Comparison of ENCODE assay signal across 8 cellular contexts in the genomic region with DNA sequence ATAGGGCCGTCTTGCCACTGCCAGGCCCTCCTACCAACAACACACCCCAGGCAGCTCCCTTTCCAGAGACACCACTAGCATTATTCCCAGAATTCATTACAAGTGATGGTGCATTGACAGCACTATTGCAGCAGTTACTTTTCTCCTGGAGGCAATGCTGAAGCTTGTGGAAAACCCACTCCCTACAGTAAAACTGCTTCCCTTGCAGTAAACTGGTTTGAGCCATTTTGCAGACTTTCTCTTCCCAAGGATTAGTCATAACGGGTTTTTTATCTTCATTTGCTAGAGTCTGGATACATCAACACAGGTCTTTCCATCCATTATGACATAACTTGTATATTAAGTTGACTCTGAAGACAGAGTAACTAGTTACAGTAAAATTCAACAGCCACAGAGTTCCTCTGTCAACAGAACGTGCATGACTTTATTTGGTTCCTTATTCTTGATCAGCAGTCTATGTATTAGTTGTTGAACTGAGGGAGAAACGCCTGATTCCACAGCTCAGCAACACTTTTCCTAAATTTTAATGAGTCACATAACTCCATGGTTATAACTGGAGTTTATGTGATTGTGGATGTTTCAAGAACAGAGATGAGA. TPM values are rescaled to one million over a fixed set of nuclear protein-coding genes. Genes with fewer than 3 reads are reported as not detected.
A peak's percentile ranks its signal among the peaks of the same experiment; 100 is the strongest.
DNase-seq lines count a peak whose midpoint lies in the region; FAIRE-seq and TF ChIP-seq lines count a peak whose summit lies in the region.

No MANE protein-coding gene starts in this region.

- no peak overlapping the region for H4K5ac ChIP-seq in H1 (ENCODE audit: insufficient read length, low read depth, low read length)

- H3K9me3 ChIP-seq in BLaER1: no peaks in the 10 kb centered on the region
- H3K9me3 ChIP-seq in H1 (ENCODE audit: insufficient read depth in 2 of 2, low read depth in 1 of 2, low read length in 1 of 2): no peaks in the 10 kb centered on the region
- H3K9me3 ChIP-seq in neural cell (ENCODE audit: low read length): no peaks in the 10 kb centered on the region
- H3K9me3 ChIP-seq in OCI-LY7 (ENCODE audit: low read length): no peaks in the 10 kb centered on the region
- H3K9me3 ChIP-seq in MM.1S (replicated peaks; ENCODE audit: insufficient read depth, low read length): no peaks in the 10 kb centered on the region

- H3K4me1 ChIP-seq in BLaER1: peaks cover 41% of the 10 kb centered on the region
- H3K4me1 ChIP-seq in H1 (replicated peaks in 1 of 4; ENCODE audit: control insufficient read depth in 3 of 4, insufficient read depth in 4 of 4, low read length in 3 of 4): peaks cover 0 to 10% (median 4%) of the 10 kb centered on the region in 4 experiments; a peak in 4 of 7 replicates
- no peaks in the 10 kb centered on the region for H3K4me1 ChIP-seq in OCI-LY7 (ENCODE audit: insufficient read depth, low read length, poor library complexity, severe bottlenecking)
- peaks cover 11% of the 10 kb centered on the region; the same call in 1 of the 2 replicates for H3K4me1 ChIP-seq in MM.1S (ENCODE audit: low read length)

- peaks cover 7% of the 10 kb centered on the region for H3K23me2 ChIP-seq in H1 (ENCODE audit: low read depth, low read length)

- H4K20me1 ChIP-seq in BLaER1: peaks cover 63% of the 10 kb centered on the region
- peaks cover 10 to 11% of the 10 kb centered on the region in 2 experiments for H4K20me1 ChIP-seq in H1 (replicated peaks in 1 of 2; ENCODE audit: control insufficient read depth in 1 of 2, insufficient read depth in 2 of 2, low read length in 2 of 2)
- peaks cover 8% of the 10 kb centered on the region for H4K20me1 ChIP-seq in neural cell (ENCODE audit: insufficient read depth)
- H4K20me1 ChIP-seq in OCI-LY7 (ENCODE audit: insufficient read depth, low read length): no peaks in the 10 kb centered on the region
- no peaks in the 10 kb centered on the region for H4K20me1 ChIP-seq in MM.1S (ENCODE audit: insufficient read depth, low read length)

- no TSS peak for BruUV-seq in OCI-LY7 (replicated peaks; lab: Mats Ljungman, UMichigan)

- POLR2A ChIA-PET in H1 (lab: Charles Lee; ENCODE audit: partially characterized antibody) (interaction anchor here (1.1 to 1.4 kb wide), 3 partner anchors 10 to 337 kb away, joined by 3 read pairs; no protein-coding TSS in a partner anchor), OCI-LY7 (lab: Charles Lee) (no interaction called here)

- H3K9me2 ChIP-seq in neural cell (ENCODE audit: insufficient read depth, low read length): no peaks in the 10 kb centered on the region
- no peaks in the 10 kb centered on the region for H3K9me2 ChIP-seq in OCI-LY7 (ENCODE audit: insufficient read depth, low read length)
- no peaks in the 10 kb centered on the region for H3K9me2 ChIP-seq in MM.1S (replicated peaks; ENCODE audit: insufficient read depth, low read length)

- H2BK20ac ChIP-seq in H1 (ENCODE audit: low read length): no peak overlapping the region

- no peak for TF ChIP-seq POLR2A in H1 (IDR thresholded peaks at IDR 0.05; ENCODE audit: control extremely low read depth in 1 of 2, low read depth in 2 of 2, low read length in 2 of 2)

- no peak overlapping the region for H3K56ac ChIP-seq in H1 (replicated peaks; ENCODE audit: insufficient read length, low read depth, low read length)

- no peak overlapping the region for H3K23ac ChIP-seq in H1 (ENCODE audit: insufficient read length)

- H3K36me3 ChIP-seq in BLaER1 (peaks cover 7% of the 10 kb centered on the region), H1 (ENCODE audit: control insufficient read depth in 2 of 4, insufficient read depth in 4 of 4, low read length in 3 of 4) (peaks cover 0 to 11% (median 0%) of the 10 kb centered on the region in 4 experiments; a peak in 1 of 8 replicates), neural cell (ENCODE audit: insufficient read depth, low read length) (no peaks in the 10 kb centered on the region), OCI-LY7 (ENCODE audit: insufficient read depth, low read length) (no peaks in the 10 kb centered on the region), MM.1S (replicated peaks; ENCODE audit: insufficient read depth, low read length) (no peaks in the 10 kb centered on the region)

- intact Hi-C loops in OCI-LY7 (cut with micrococcal nuclease; ENCODE audit: unreplicated experiment): no loop called here

- TF ChIP-seq RAD21 in H1 (IDR thresholded peaks at IDR 0.05 in 1 of 2, conservative IDR thresholded peaks at IDR 0.05 in 1 of 2; ENCODE audit: low read depth in 2 of 2, low read length in 2 of 2) (no peak), neural cell (conservative IDR thresholded peaks at IDR 0.05) (no peak)

- no peaks in the 10 kb centered on the region for H3K27me3 ChIP-seq in BLaER1
- no peaks in the 10 kb centered on the region for H3K27me3 ChIP-seq in H1 (replicated peaks in 1 of 4; ENCODE audit: control insufficient read depth in 3 of 4, extremely low read depth in 1 of 4, insufficient read depth in 3 of 4, low read length in 3 of 4)
- H3K27me3 ChIP-seq in neural cell (ENCODE audit: insufficient read depth, low read depth, low read length): no peaks in the 10 kb centered on the region
- H3K27me3 ChIP-seq in MM.1S (replicated peaks; ENCODE audit: insufficient read depth, low read length): no peaks in the 10 kb centered on the region

- no peak overlapping the region for H3K4ac ChIP-seq in H1 (replicated peaks; ENCODE audit: insufficient read length, low read depth, low read length)

- H2AFZ ChIP-seq in H1 (ENCODE audit: low read length) (no peak overlapping the region), neural cell (ENCODE audit: low read depth, low read length) (no peak overlapping the region), OCI-LY7 (ENCODE audit: low read length) (no peak overlapping the region), MM.1S (ENCODE audit: low read length) (no peak overlapping the region)

- H3F3A ChIP-seq in neural cell (ENCODE audit: insufficient read depth, low read length, poor library complexity, severe bottlenecking) (no peaks in the 10 kb centered on the region), MM.1S (ENCODE audit: insufficient read depth, low read length) (peaks cover 14% of the 10 kb centered on the region; the same call in 1 of the 2 replicates)

- no peak overlapping the region for H2BK5ac ChIP-seq in H1 (ENCODE audit: low read depth, low read length)

- H3K79me2 ChIP-seq in H1 (ENCODE audit: control insufficient read depth in 1 of 2, insufficient read depth in 2 of 2, low read length in 2 of 2) (peaks cover 19 to 65% of the 10 kb centered on the region in 2 experiments; a peak in 3 of 4 replicates), neural cell (replicated peaks; ENCODE audit: insufficient read depth, low read length) (peaks cover 67% of the 10 kb centered on the region), OCI-LY7 (ENCODE audit: insufficient read depth, low read depth, low read length) (no peaks in the 10 kb centered on the region), MM.1S (ENCODE audit: low read length) (peaks cover 26% of the 10 kb centered on the region)

- no peak for FAIRE-seq in H1 (lab: Jason Lieb, UNC)

- no peak for TF ChIP-seq EP300 in H1 (IDR thresholded peaks at IDR 0.05; ENCODE audit: borderline replicate concordance in 1 of 2, low read depth in 2 of 2, low read length in 2 of 2)
- TF ChIP-seq EP300 in neural cell (conservative IDR thresholded peaks at IDR 0.05; ENCODE audit: poor library complexity, severe bottlenecking): no peak

- H3K9ac ChIP-seq in BLaER1: peak overlapping the region; percentile 94
- no peak overlapping the region for H3K9ac ChIP-seq in H1 (replicated peaks in 1 of 4; ENCODE audit: extremely low read depth in 1 of 4, low read depth in 3 of 4, low read length in 3 of 4)
- H3K9ac ChIP-seq in neural cell (ENCODE audit: low read length): peak overlapping the region; percentile 4
- H3K9ac ChIP-seq in MM.1S (ENCODE audit: low read length): no peak overlapping the region

- H2BK12ac ChIP-seq in H1 (ENCODE audit: low read depth, low read length): no peak overlapping the region

- H3K27ac ChIP-seq in BLaER1 (no peak overlapping the region), H1 (ENCODE audit: low read depth, low read length) (no peak overlapping the region), neural cell (ENCODE audit: low read length) (no peak overlapping the region), OCI-LY7 (ENCODE audit: low read depth, low read length, poor library complexity, severe bottlenecking) (no peak overlapping the region), MM.1S (ENCODE audit: low read length) (no peak overlapping the region)

- CTCF ChIA-PET in H1 (lab: Charles Lee; ENCODE audit: partially characterized antibody): interaction anchor here (0.7 to 0.8 kb wide), 3 partner anchors 18 to 1423 kb away, joined by 3 to 4 read pairs (median 3); no protein-coding TSS in a partner anchor
- CTCF ChIA-PET in OCI-LY7 (lab: Charles Lee; ENCODE audit: unreplicated experiment): no interaction called here

- H2BK15ac ChIP-seq in H1 (ENCODE audit: low read length): no peak overlapping the region

- H4K8ac ChIP-seq in H1 (ENCODE audit: extremely low read depth, insufficient read depth, low read length): no peak overlapping the region

- DNase-seq in NAMALWA (ENCODE audit: low spot score) (peak; percentile 7), H1 (ENCODE audit: low read depth in 1 of 2, low spot score in 2 of 2) (no peak), OCI-LY7 (ENCODE audit: low spot score) (no peak), MM.1S (no peak), T1000 (lab: John Stamatoyannopoulos, UW) (no peak), dedifferentiated amniotic fluid mesenchymal stem cell (ENCODE audit: extremely low spot score) (no peak)

- TF ChIP-seq CTCF in H1 (IDR thresholded peaks at IDR 0.05; ENCODE audit: control extremely low read depth in 1 of 3, insufficient read depth in 1 of 3, low read depth in 1 of 3, low read length in 3 of 3) (no peak), neural cell (IDR thresholded peaks at IDR 0.05; ENCODE audit: poor library complexity, severe bottlenecking) (no peak), OCI-LY7 (conservative IDR thresholded peaks at IDR 0.05; ENCODE audit: low read length) (no peak), MM.1S (IDR thresholded peaks at IDR 0.05; ENCODE audit: low read length) (no peak)

- H3K4me3 ChIP-seq in BLaER1 (peak overlapping the region; percentile 94), H1 (ENCODE audit: extremely low read depth in 1 of 4, insufficient read depth in 2 of 4, low read depth in 3 of 4, low read length in 4 of 4) (peak overlapping the region; percentile 6 to 94 (median 56); a peak in 5 of 8 replicates), neural cell (ENCODE audit: low read length) (peak overlapping the region; percentile 79), OCI-LY7 (ENCODE audit: low read depth, low read length, poor library complexity, severe bottlenecking) (no peak overlapping the region), MM.1S (ENCODE audit: low read length) (no peak overlapping the region)

- no peak overlapping the region for H2BK120ac ChIP-seq in H1 (replicated peaks; ENCODE audit: low read depth, low read length)

- WGBS in H1 (ENCODE audit: extremely low coverage in 1 of 2, insufficient coverage in 1 of 2, insufficient read length in 1 of 2, insufficient replicate concordance in 2 of 2, low coverage in 1 of 2, low lambda C conversion rate in 2 of 2, missing lambda C conversion rate in 1 of 2), 2 experiments: 74% methylated on average over 4 of the region's 4 CpGs; no CpG with 5 or more reads in 1 of the 2 experiments

- no peak overlapping the region for H3K18ac ChIP-seq in H1 (ENCODE audit: extremely low read depth, low read length)

- no peaks in the 10 kb centered on the region for H3K79me1 ChIP-seq in H1 (ENCODE audit: low read depth, low read length)

- H2AK5ac ChIP-seq in H1 (ENCODE audit: low read depth, low read length): no peak overlapping the region

- no peak overlapping the region for H3K14ac ChIP-seq in H1 (ENCODE audit: insufficient read length)

- H3K4me2 ChIP-seq in BLaER1 (peak overlapping the region; percentile 79), H1 (ENCODE audit: insufficient read depth in 1 of 2, low read depth in 2 of 2, low read length in 2 of 2) (peak overlapping the region; percentile 63 to 67), neural cell (ENCODE audit: low read length) (peak overlapping the region; percentile 86), OCI-LY7 (ENCODE audit: low read length) (no peak overlapping the region), MM.1S (ENCODE audit: low read depth, low read length) (no peak overlapping the region)

- no peak overlapping the region for H4K91ac ChIP-seq in H1 (replicated peaks; ENCODE audit: insufficient read length, low read length)

RNA-seq across cellular contexts. Expression of gene ANKRD50, which starts 2.2 kb away (rescaled TPM):
- total RNA-seq in H1 (2021; fragmentation: NEBNext Ultra II Directional; extraction: Animal tissue kit (Norgen Biotek cat#: 25700)): 23.3 and 25.0 TPM in 2 replicates
- polyA plus RNA-seq in H1 (2011; rRNA removed) (4.6 and 8.5 TPM in 2 replicates), neural cell (17.0 and 18.6 TPM in 2 replicates)
- polyA plus RNA-seq in H1 (2011; cell fraction: cytosol; rRNA removed): 7.6 TPM
- 5.4 TPM for polyA plus RNA-seq in H1 (2011; cell fraction: nucleus; rRNA removed)
- polyA plus RNA-seq in H1 (2012, experiment 1 of 2): 13.2 to 25.4 TPM (median 18.5 TPM) in 4 replicates
- 0.73 TPM for polyA plus RNA-seq in H1 (2012, experiment 2 of 2)
- 9.3 TPM for polyA plus RNA-seq in H1 (2013, experiment 1 of 2)
- polyA plus RNA-seq in H1 (2013, experiment 2 of 2): 8.8 TPM
- polyA minus RNA-seq in H1 (2011; rRNA and poly(A)+ RNA removed): 57.9 and 82.0 TPM in 2 replicates
- polyA minus RNA-seq in H1 (2011; cell fraction: cytosol; rRNA and poly(A)+ RNA removed): 24.9 TPM
- polyA minus RNA-seq in H1 (2011; cell fraction: nucleus; rRNA and poly(A)+ RNA removed): 51.5 TPM
- 82.5 and 100 TPM in 2 replicates for polyA minus RNA-seq in neural cell
- under 0.01 and 0.13 TPM in 2 replicates for total RNA-seq in OCI-LY7 (2014; rRNA removed; shearing (Covaris generic))
- 0.07 and 0.08 TPM in 2 replicates for total RNA-seq in OCI-LY7 (2022)

Comparison
In these comparisons a context has a peak if more than half of its experiments do, and no peak if none do; other contexts are left out.
1. H3K4me2 ChIP-seq: peak in BLaER1 (single experiment), H1 (2 of 2) and neural cell (single experiment); none in OCI-LY7 (single experiment) and MM.1S (single experiment).
2. H3K4me3 ChIP-seq: peak in BLaER1 (single experiment), H1 (4 of 4) and neural cell (single experiment); none in OCI-LY7 (single experiment) and MM.1S (single experiment).
3. H3K9ac ChIP-seq: peak in BLaER1 (single experiment) and neural cell (single experiment); none in H1 (0 of 4) and MM.1S (single experiment).
4. RNA of gene ANKRD50, which starts 2.2 kb away (total RNA-seq): 23.3 to 25.0 TPM in H1; under 0.01 to 0.13 TPM in OCI-LY7; every median in the first group is over 10 times any median in the second.